ENCODE assay signal across 12 cellular contexts in the genomic region with DNA sequence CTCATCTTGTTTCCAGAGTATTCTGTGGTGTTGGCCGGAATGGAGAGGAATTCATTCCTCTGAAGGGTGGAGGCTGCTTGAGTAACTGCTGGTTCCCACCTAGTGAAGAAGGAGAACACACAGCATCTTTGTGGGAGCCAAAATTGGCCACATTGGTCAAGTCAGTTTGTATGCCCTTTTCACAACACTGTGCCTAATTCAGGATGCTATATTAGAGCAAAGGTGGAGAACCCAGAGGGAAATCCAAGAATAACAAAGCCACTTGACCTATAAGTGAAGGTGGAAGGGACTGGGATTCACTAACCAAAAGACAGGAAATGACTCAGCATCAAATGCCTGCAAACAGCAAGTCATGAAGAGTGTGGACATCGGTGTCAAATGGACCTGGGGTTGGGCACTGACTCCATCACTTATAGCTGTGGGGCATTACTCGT. TPM values are rescaled to one million over a fixed set of nuclear protein-coding genes. Genes with fewer than 3 reads are reported as not detected.
DNase-seq lines count a peak whose midpoint lies in the region; ATAC-seq and TF ChIP-seq lines count a peak whose summit lies in the region.
"Had no signal": no experiment of that assay in that cellular context is flagged by ENCODE, and none has a peak within 500 bp of the region (broad histone marks: within the 10 kb centered on the region; RNA-seq: fewer than 3 reads in every experiment).

No MANE protein-coding gene starts in this region.

- H3F3A ChIP-seq in GM23248 (ENCODE audit: insufficient read depth) = peaks cover 18% of the 10 kb centered on the region

- in situ Hi-C loops in GM23248 (cut with MboI) = no loop called here

- H3K36me3 ChIP-seq in GM23248 (ENCODE audit: low read depth) = no peaks in the 10 kb centered on the region
- no peaks in the 10 kb centered on the region for H3K36me3 ChIP-seq in fibroblast of lung (ENCODE audit: control insufficient read depth, insufficient read depth, low read length)
- no peaks in the 10 kb centered on the region for H3K36me3 ChIP-seq in skeletal muscle satellite cell (ENCODE audit: insufficient read depth, low read length)
- H3K36me3 ChIP-seq in endodermal cell (ENCODE audit: control insufficient read depth, insufficient read depth, low read length) = no peaks in the 10 kb centered on the region
- H3K36me3 ChIP-seq: esophagus squamous epithelium, neutrophil had no signal

- TF ChIP-seq CTCF in RWPE1 (conservative IDR thresholded peaks at IDR 0.05; ENCODE audit: low read depth) = no peak
- no peak for TF ChIP-seq CTCF in fibroblast of lung (conservative IDR thresholded peaks at IDR 0.05 in 1 of 2, IDR thresholded peaks at IDR 0.05 in 1 of 2; ENCODE audit: low read depth in 1 of 2, low read length in 2 of 2)
- TF ChIP-seq CTCF in endodermal cell (conservative IDR thresholded peaks at IDR 0.05) = no peak

- peaks cover 2% of the 10 kb centered on the region for H3K9me3 Mint-ChIP-seq in endodermal cell

- no peak overlapping the region for H3K27ac Mint-ChIP-seq in endodermal cell

- CTCF ChIA-PET in RWPE1 (lab: Yijun Ruan, JAX) = interaction anchor here (1.0 kb wide), 1 partner anchor 16 kb away, joined by 4 read pairs; no protein-coding TSS in a partner anchor

- WGBS in GM23248 (ENCODE audit: low coverage in 1 of 2, low lambda C conversion rate in 2 of 2, missing lambda C conversion rate in 2 of 2), 2 experiments = 11 to 13% methylated on average over 3 of the region's 3 CpGs
- WGBS in endodermal cell (ENCODE audit: insufficient coverage in 1 of 2, insufficient read length in 1 of 2), 2 experiments = 87 to 88% methylated on average over 3 of the region's 3 CpGs

- H3K4me1 ChIP-seq in GM23248 (ENCODE audit: insufficient read depth) = peaks cover 37% of the 10 kb centered on the region
- peaks cover 27% of the 10 kb centered on the region for H3K4me1 ChIP-seq in fibroblast of lung (ENCODE audit: control insufficient read depth, extremely low read depth, insufficient read depth, low read length)
- peaks cover 47% of the 10 kb centered on the region for H3K4me1 ChIP-seq in skeletal muscle satellite cell (ENCODE audit: control insufficient read depth, insufficient read depth, low read length)
- H3K4me1 ChIP-seq in endodermal cell (ENCODE audit: control insufficient read depth, insufficient read depth, low read length) = no peaks in the 10 kb centered on the region
- H3K4me1 ChIP-seq: body of pancreas, esophagus squamous epithelium had no signal

- H3K27me3 Mint-ChIP-seq in endodermal cell (ENCODE audit: insufficient read depth) = peaks cover 10% of the 10 kb centered on the region

- H4K20me1 ChIP-seq in GM23248 (ENCODE audit: insufficient read depth) (no peaks in the 10 kb centered on the region), fibroblast of lung (ENCODE audit: control insufficient read depth, extremely low read depth, insufficient read depth, low read length) (no peaks in the 10 kb centered on the region)

- POLR2A ChIA-PET in RWPE1 (lab: Yijun Ruan, JAX; ENCODE audit: low non-redundant PET) = no interaction called here

- H3K9me2 ChIP-seq in GM23248 (ENCODE audit: insufficient read depth) = peaks cover 5% of the 10 kb centered on the region; the same call in 1 of the 2 replicates

- H3K4me1 Mint-ChIP-seq in endodermal cell = no peaks in the 10 kb centered on the region

- H3K4me2 ChIP-seq in GM23248 (ENCODE audit: unreplicated experiment) (peak overlapping the region; percentile 22), fibroblast of lung (ENCODE audit: extremely low read depth, insufficient read depth, low read length) (no peak overlapping the region), skeletal muscle satellite cell (ENCODE audit: low read length) (peak overlapping the region; percentile 3)

- no peak overlapping the region for H3K4me3 ChIP-seq in GM23248
- no peak overlapping the region for H3K4me3 ChIP-seq in fibroblast of lung (replicated peaks in 1 of 4; ENCODE audit: control extremely low read depth in 1 of 4, insufficient read depth in 1 of 4, low read depth in 3 of 4, low read length in 4 of 4)
- H3K4me3 ChIP-seq in skeletal muscle satellite cell (ENCODE audit: low read length) = no peak overlapping the region
- H3K4me3 ChIP-seq in endodermal cell (ENCODE audit: low read length) = no peak overlapping the region
- H3K4me3 ChIP-seq: body of pancreas, esophagus squamous epithelium had no signal

- peak; percentile 91 for DNase-seq in GM23248
- DNase-seq in RWPE1 (ENCODE audit: low spot score) = peak; percentile 54
- DNase-seq in fibroblast of lung (ENCODE audit: low read depth in 2 of 2) = peak; percentile 90 to 94
- no peak for DNase-seq in endodermal cell
- DNase-seq: body of pancreas, esophagus squamous epithelium, left cardiac atrium had no signal

- no peaks in the 10 kb centered on the region for H3K36me3 Mint-ChIP-seq in endodermal cell (ENCODE audit: low read depth)

- peak overlapping the region; percentile 43 for H3K9ac ChIP-seq in GM23248
- H3K9ac ChIP-seq in fibroblast of lung (ENCODE audit: insufficient read depth, low read length) = no peak overlapping the region
- H3K9ac ChIP-seq in skeletal muscle satellite cell (ENCODE audit: low read depth, low read length) = peak overlapping the region; percentile 23
- H3K9ac ChIP-seq in endodermal cell (ENCODE audit: extremely low read depth, low read length, poor library complexity, severe bottlenecking) = no peak overlapping the region

- no peaks in the 10 kb centered on the region for H3K27me3 ChIP-seq in GM23248 (replicated peaks; ENCODE audit: insufficient read depth)
- no peaks in the 10 kb centered on the region for H3K27me3 ChIP-seq in fibroblast of lung (ENCODE audit: control insufficient read depth, insufficient read depth, low read length)
- H3K27me3 ChIP-seq in skeletal muscle satellite cell (ENCODE audit: control insufficient read depth, insufficient read depth, low read length) = no peaks in the 10 kb centered on the region
- no peaks in the 10 kb centered on the region for H3K27me3 ChIP-seq in endodermal cell (ENCODE audit: control insufficient read depth, insufficient read depth, low read length, poor library complexity, severe bottlenecking)
- H3K27me3 ChIP-seq: body of pancreas, neutrophil had no signal

- peak overlapping the region; percentile 85 for H3K27ac ChIP-seq in GM23248
- peak overlapping the region; percentile 76 for H3K27ac ChIP-seq in RWPE1
- peak overlapping the region; percentile 55 for H3K27ac ChIP-seq in fibroblast of lung (ENCODE audit: insufficient read depth, low read length)
- H3K27ac ChIP-seq in endodermal cell (ENCODE audit: low read depth, low read length) = no peak overlapping the region
- H3K27ac ChIP-seq: body of pancreas, esophagus squamous epithelium, neutrophil had no signal

- H2AFZ ChIP-seq in GM23248 (0 out of 2 replicates have a peak overlapping the region, but pooled peaks have one; percentile 10), fibroblast of lung (ENCODE audit: low read length) (no peak overlapping the region)

- ATAC-seq in HG02759 (IDR thresholded peaks at IDR 0.05; ENCODE audit: unreplicated experiment) (no peak), GM18519 (IDR thresholded peaks at IDR 0.05; ENCODE audit: low FRiP score, unreplicated experiment) (no peak)
- ATAC-seq: body of pancreas, left cardiac atrium, Right ventricle myocardium inferior had no signal

- no peak overlapping the region for H3K4me3 Mint-ChIP-seq in endodermal cell

- no peaks in the 10 kb centered on the region for H3K79me2 ChIP-seq in GM23248 (ENCODE audit: insufficient read depth)
- H3K79me2 ChIP-seq in fibroblast of lung (ENCODE audit: control insufficient read depth, insufficient read depth, low read length) = no peaks in the 10 kb centered on the region

- H3K9me3 ChIP-seq in GM23248 (ENCODE audit: low read depth) (no peaks in the 10 kb centered on the region), fibroblast of lung (ENCODE audit: control insufficient read depth, insufficient read depth, low read depth, low read length) (no peaks in the 10 kb centered on the region), skeletal muscle satellite cell (replicated peaks; ENCODE audit: low read length) (no peaks in the 10 kb centered on the region), endodermal cell (ENCODE audit: control insufficient read depth, low read length) (no peaks in the 10 kb centered on the region)
- H3K9me3 ChIP-seq: body of pancreas, esophagus squamous epithelium, neutrophil had no signal

RNA-seq across cellular contexts. Expression of a gene that starts 27.3 kb away (rescaled TPM):
- 4.7 and 8.1 TPM in 2 replicates for total RNA-seq in GM23248 (2014; rRNA removed; shearing (Covaris generic))
- 10.8 and 14.9 TPM in 2 replicates for polyA plus RNA-seq in GM23248 (2016; fragmentation: Nextera tagmentation; extraction: Ambion mirVana)
- total RNA-seq in fibroblast of lung = 8.2 and 10.7 TPM in 2 replicates
- polyA plus RNA-seq in fibroblast of lung = 3.1 and 4.8 TPM in 2 replicates
- 4.1 and 6.9 TPM in 2 replicates for polyA plus RNA-seq in fibroblast of lung (2012)
- 9.2 and 34.0 TPM in 2 replicates for polyA minus RNA-seq in fibroblast of lung (ENCODE audit: low replicate concordance)
- total RNA-seq in skeletal muscle satellite cell (2012; rRNA removed) = 24.7 and 53.0 TPM in 2 replicates
- total RNA-seq in endodermal cell = 1 to 10 TPM in 1 of 2 donors, under 1 TPM in 1; 0.75 to 1.0 TPM
- polyA plus RNA-seq in endodermal cell (2013, experiment 1 of 2) = 1.1 TPM
- 0.58 TPM for polyA plus RNA-seq in endodermal cell (2013, experiment 2 of 2)

RNA-seq across cellular contexts. Expression of a gene that starts 45.8 kb away (rescaled TPM):
- total RNA-seq in GM23248 (2014; rRNA removed; shearing (Covaris generic)) = 1,362 and 1,653 TPM in 2 replicates
- 344 and 350 TPM in 2 replicates for polyA plus RNA-seq in GM23248 (2016; fragmentation: Nextera tagmentation; extraction: Ambion mirVana)
- total RNA-seq in fibroblast of lung = 1,525 and 1,534 TPM in 2 replicates
- 286 and 316 TPM in 2 replicates for polyA plus RNA-seq in fibroblast of lung
- polyA plus RNA-seq in fibroblast of lung (2012) = 564 and 770 TPM in 2 replicates
- polyA minus RNA-seq in fibroblast of lung (ENCODE audit: low replicate concordance) = 1,049 and 1,080 TPM in 2 replicates
- total RNA-seq in skeletal muscle satellite cell (2012; rRNA removed) = 1,992 and 2,805 TPM in 2 replicates
- total RNA-seq in endodermal cell = 1 to 10 TPM in 1 of 2 donors, under 1 TPM in 1; 0.40 to 1.2 TPM
- polyA plus RNA-seq in endodermal cell (2013, experiment 1 of 2) = 21.1 TPM
- 20.4 TPM for polyA plus RNA-seq in endodermal cell (2013, experiment 2 of 2)

Comparison
In these comparisons a context has a peak if more than half of its experiments do, and no peak if none do; other contexts are left out.
1. H3K9ac ChIP-seq: peak in GM23248 (single experiment) and skeletal muscle satellite cell (single experiment); none in fibroblast of lung (single experiment) and endodermal cell (single experiment).
2. RNA of a gene that starts 45.8 kb away (total RNA-seq): 1,525 to 1,534 TPM in fibroblast of lung and 1,362 to 1,653 TPM in GM23248; 0.40 to 1.2 TPM in endodermal cell; every median in the first group is over 100 times any median in the second.